Comparison of ENCODE assay signal across 9 cellular contexts in genomic region chr6:129749749-129750120, GRCh38. TPM values are rescaled to one million over a fixed set of nuclear protein-coding genes. Genes with fewer than 3 reads are reported as not detected.
DNase-seq lines count a peak whose midpoint lies in the region; ATAC-seq and TF ChIP-seq lines count a peak whose summit lies in the region.
"Had no signal": no experiment of that assay in that cellular context is flagged by ENCODE, and none has a peak within 500 bp of the region (broad histone marks: within the 10 kb centered on the region; RNA-seq: fewer than 3 reads in every experiment).

No MANE protein-coding gene starts in this region.

- peaks cover 54% of the 10 kb centered on the region for H3K4me1 ChIP-seq in A673 (ENCODE audit: insufficient read depth, low read length, poor library complexity, severe bottlenecking)
- peaks cover 44% of the 10 kb centered on the region for H3K4me1 ChIP-seq in adipocyte (ENCODE audit: control insufficient read depth, insufficient read depth, low read length)

- H3K9me3 ChIP-seq in A673 (ENCODE audit: low read depth, low read length, poor library complexity, severe bottlenecking) (no peaks in the 10 kb centered on the region), adipocyte (ENCODE audit: control insufficient read depth, low read length) (no peaks in the 10 kb centered on the region)

- intact Hi-C loops in A673 (cut with micrococcal nuclease; ENCODE audit: unreplicated experiment) = no loop called here

- H3K9ac ChIP-seq in adipocyte (ENCODE audit: low read length) = peak overlapping the region; percentile 65

- BruUV-seq in A673 (replicated peaks; lab: Mats Ljungman, UMichigan) = no TSS peak

- H3K4me3 ChIP-seq in A673 (ENCODE audit: low read depth, low read length, poor library complexity, severe bottlenecking) (peak overlapping the region; percentile 1), adipocyte (ENCODE audit: low read length) (peak overlapping the region; percentile 58)
- H3K4me3 ChIP-seq: cardiac muscle cell had no signal

- DNase-seq in A673 (ENCODE audit: low spot score) (peak; percentile 77), KG1 (lab: John Stamatoyannopoulos, UW) (peak; percentile 66), adipocyte (ENCODE audit: low read depth) (peak; percentile 81), myocyte (ENCODE audit: low read depth) (peak; percentile 68), SHP77 treated with DMSO at 0.1 percent for 48 hours (lab: John Stamatoyannopoulos, UW) (no peak), NCI-H748 treated with DMSO at 0.1 percent for 48 hours (lab: John Stamatoyannopoulos, UW) (no peak), T-helper 9 cell (no peak)

- ATAC-seq in GM19351 (IDR thresholded peaks at IDR 0.05; ENCODE audit: unreplicated experiment) = peak; percentile 35

- POLR2A ChIA-PET in A673 (lab: Charles Lee; ENCODE audit: low non-redundant PET) = no interaction called here

- H3K36me3 ChIP-seq in A673 (ENCODE audit: insufficient read depth, low read length, poor library complexity, severe bottlenecking) (no peaks in the 10 kb centered on the region), adipocyte (ENCODE audit: control insufficient read depth, insufficient read depth, low read length, severe bottlenecking) (no peaks in the 10 kb centered on the region)
- H3K36me3 ChIP-seq: cardiac muscle cell had no signal

- H3K27ac ChIP-seq in A673 (ENCODE audit: low read depth, low read length, poor library complexity, severe bottlenecking) = peak overlapping the region; percentile 59
- H3K27ac ChIP-seq: cardiac muscle cell had no signal

- H3K27me3 ChIP-seq in A673 (replicated peaks; ENCODE audit: insufficient read depth, low read depth, low read length, poor library complexity) = no peaks in the 10 kb centered on the region
- H3K27me3 ChIP-seq in adipocyte (replicated peaks; ENCODE audit: control insufficient read depth, insufficient read depth, low read length) = no peaks in the 10 kb centered on the region
- H3K27me3 ChIP-seq: cardiac muscle cell had no signal

- no peak for TF ChIP-seq CTCF in A673 (conservative IDR thresholded peaks at IDR 0.05; ENCODE audit: low read depth, low read length)

- CTCF ChIA-PET in A673 (lab: Charles Lee) = interaction anchor here (1.2 kb wide), 1 partner anchor 40 kb away, joined by 3 read pairs; the partner anchor contains the start of gene ARHGAP18

RNA-seq across cellular contexts. Expression of gene ARHGAP18, which starts 39.8 kb away (rescaled TPM):
- 12.7 and 14.2 TPM in 2 replicates for total RNA-seq in A673 (2021)
- 17.1 and 18.4 TPM in 2 replicates for total RNA-seq in myocyte
- 7.4 TPM for polyA plus RNA-seq in myocyte (2012)

Comparison
In these comparisons a context has a peak if more than half of its experiments do, and no peak if none do; other contexts are left out.
1. DNase-seq: peak in A673 (single experiment), KG1 (single experiment), adipocyte (single experiment) and myocyte (single experiment); none in SHP77 treated with DMSO at 0.1 percent for 48 hours (single experiment), NCI-H748 treated with DMSO at 0.1 percent for 48 hours (single experiment) and T-helper 9 cell (single experiment).